In genomic region chrX:49204709-49205108, GRCh38 we compare ENCODE assay signal across 27 cellular contexts. TPM values are rescaled to one million over a fixed set of nuclear protein-coding genes. Genes with fewer than 3 reads are reported as not detected.
"Had no signal": no experiment of that assay in that cellular context is flagged by ENCODE, and none has a peak within 500 bp of the region (broad histone marks: within the 10 kb centered on the region; RNA-seq: fewer than 3 reads in every experiment).

No MANE protein-coding gene starts in this region.

- H3K9me3 Mint-ChIP-seq: memory B cell; natural killer cell treated with Interleukin-12 subunit alpha and Interleukin-12 subunit beta and Interleukin-15 and Interleukin-18, amount 100 ng/mL, for 72 hours; stimulated activated naive B cell treated with anti-CD40 and anti-IgM and Interleukin-4, amounts not matched to agents 10 μg/mL and 1 μg/mL and 100 μg/mL, for 72 hours; stimulated activated naive CD8-positive, alpha-beta T cell treated with anti-CD3 and anti-CD28 coated beads, Interleukin-15, Interleukin-2, amounts not matched to agents 100 ng/mL and 50 ng/mL, for 24 hours had no signal

- H3K4me3 Mint-ChIP-seq: endodermal cell; memory B cell; natural killer cell treated with Interleukin-12 subunit alpha and Interleukin-12 subunit beta and Interleukin-15 and Interleukin-18, amount 100 ng/mL, for 72 hours; neural crest cell; stimulated activated naive B cell treated with anti-CD40 and anti-IgM and Interleukin-4, amounts not matched to agents 10 μg/mL and 1 μg/mL and 100 μg/mL, for 72 hours; stimulated activated naive CD8-positive, alpha-beta T cell treated with anti-CD3 and anti-CD28 coated beads, Interleukin-15, Interleukin-2, amounts not matched to agents 100 ng/mL and 50 ng/mL, for 24 hours had no signal

- H3K36me3 ChIP-seq: gastrocnemius medialis, neutrophil, prostate gland, sigmoid colon, spleen, vagina had no signal

- H2AFZ ChIP-seq: hepatocyte had no signal

- H3K4me1 Mint-ChIP-seq: endodermal cell had no signal

- ATAC-seq: esophagus mucosa; gastrocnemius medialis; left lobe of liver; natural killer cell treated with Interleukin-12 subunit alpha and Interleukin-12 subunit beta and Interleukin-15 and Interleukin-18, amount 100 ng/mL, for 72 hours; right cardiac atrium; stimulated activated naive B cell treated with anti-CD40 and anti-IgM and Interleukin-4, amounts not matched to agents 10 μg/mL and 1 μg/mL and 100 μg/mL, for 72 hours had no signal

- H3K27ac Mint-ChIP-seq: endodermal cell; memory B cell; natural killer cell treated with Interleukin-12 subunit alpha and Interleukin-12 subunit beta and Interleukin-15 and Interleukin-18, amount 100 ng/mL, for 72 hours; stimulated activated naive B cell treated with anti-CD40 and anti-IgM and Interleukin-4, amounts not matched to agents 10 μg/mL and 1 μg/mL and 100 μg/mL, for 72 hours; stimulated activated naive CD8-positive, alpha-beta T cell treated with anti-CD3 and anti-CD28 coated beads, Interleukin-15, Interleukin-2, amounts not matched to agents 100 ng/mL and 50 ng/mL, for 24 hours had no signal

- H3K27ac ChIP-seq: epithelial cell of prostate, gastrocnemius medialis, hepatocyte, neutrophil, prostate gland, sigmoid colon, spleen, vagina had no signal

- H3K4me2 ChIP-seq: hepatocyte had no signal

- H3K36me3 Mint-ChIP-seq: memory B cell; natural killer cell treated with Interleukin-12 subunit alpha and Interleukin-12 subunit beta and Interleukin-15 and Interleukin-18, amount 100 ng/mL, for 72 hours; stimulated activated naive B cell treated with anti-CD40 and anti-IgM and Interleukin-4, amounts not matched to agents 10 μg/mL and 1 μg/mL and 100 μg/mL, for 72 hours had no signal

- H3K4me1 ChIP-seq: prostate gland had no signal

- DNase-seq: effector CD8-positive, alpha-beta T cell; endodermal cell; foreskin fibroblast; gastrocnemius medialis; kidney; right cardiac atrium; sigmoid colon; spleen; stimulated activated CD4-positive, alpha-beta T cell treated with anti-CD3 and anti-CD28 coated beads, Interleukin-15, amount 100 ng/mL, for 24 hours; stimulated activated CD4-positive, alpha-beta T cell treated with anti-CD3 and anti-CD28 coated beads, Interleukin-2, amount 100 ng/mL, for 48 hours; stimulated activated naive B cell treated with anti-CD40 and anti-IgM and Interleukin-4, amounts not matched to agents 10 μg/mL and 1 μg/mL and 100 μg/mL, for 72 hours; trophoblast cell had no signal

- H3K79me2 ChIP-seq: hepatocyte had no signal

- H3K9me3 ChIP-seq: gastrocnemius medialis, neutrophil, prostate gland, sigmoid colon, spleen, vagina had no signal

- H3K27me3 ChIP-seq: gastrocnemius medialis, hepatocyte, sigmoid colon, vagina had no signal

- H3K27me3 Mint-ChIP-seq: stimulated activated naive B cell treated with anti-CD40 and anti-IgM and Interleukin-4, amounts not matched to agents 10 μg/mL and 1 μg/mL and 100 μg/mL, for 72 hours; stimulated activated naive CD8-positive, alpha-beta T cell treated with anti-CD3 and anti-CD28 coated beads, Interleukin-15, Interleukin-2, amounts not matched to agents 100 ng/mL and 50 ng/mL, for 24 hours had no signal

- H3K4me3 ChIP-seq: gastrocnemius medialis, hepatocyte, lung, prostate gland, sigmoid colon, spleen, vagina had no signal

RNA-seq across cellular contexts. Expression of gene CACNA1F, which starts 28.4 kb away (rescaled TPM):
- total RNA-seq: gastrocnemius medialis, left lobe of liver, liver, osteocyte, skeletal muscle tissue had no signal
